16 cellular contexts compared by ENCODE assay signal in genomic region chr10:64283621-64284020, GRCh38.
DNase-seq lines count a peak whose midpoint lies in the region; ATAC-seq lines count a peak whose summit lies in the region.
"Had no signal": no experiment of that assay in that cellular context is flagged by ENCODE, and none has a peak within 500 bp of the region (broad histone marks: within the 10 kb centered on the region; RNA-seq: fewer than 3 reads in every experiment).

No MANE protein-coding gene starts in this region.

- H3K27me3 Mint-ChIP-seq in activated T-helper 1 cell treated with anti-CD3 and anti-CD28 coated beads, Interleukin-12 subunit alpha, Interleukin-12 subunit beta, Interleukin-2, Interleukin-4 antibody, amounts not matched to agents 30 ng/mL and 10 ng/mL and 1 ng/mL, durations not matched to agents 14 hours and 24 hours and 36 hours (ENCODE audit: insufficient read depth), result no peaks in the 10 kb centered on the region
- H3K27me3 Mint-ChIP-seq: CD4-positive, alpha-beta memory T cell; IgD-negative memory B cell had no signal

- ATAC-seq in GM18517 (IDR thresholded peaks at IDR 0.05; ENCODE audit: unreplicated experiment), result no peak
- ATAC-seq: GM23338 had no signal

- H3K27ac Mint-ChIP-seq in activated T-helper 1 cell treated with anti-CD3 and anti-CD28 coated beads, Interleukin-12 subunit alpha, Interleukin-12 subunit beta, Interleukin-2, Interleukin-4 antibody, amounts not matched to agents 30 ng/mL and 10 ng/mL and 1 ng/mL, durations not matched to agents 14 hours and 24 hours and 36 hours, result no peak overlapping the region
- H3K27ac Mint-ChIP-seq: CD4-positive, alpha-beta memory T cell; GM23338; IgD-negative memory B cell had no signal

- intact Hi-C loops in posterior vena cava (cut with DNase I), result no loop called here
- intact Hi-C loops in activated T-helper 1 cell treated with anti-CD3 and anti-CD28 coated beads, Interleukin-12 subunit alpha, Interleukin-12 subunit beta, Interleukin-2, Interleukin-4 antibody, amounts not matched to agents 30 ng/mL and 10 ng/mL and 1 ng/mL, durations not matched to agents 14 hours and 24 hours and 36 hours (cut with micrococcal nuclease), result no loop called here

- H3K9me3 Mint-ChIP-seq in activated T-helper 1 cell treated with anti-CD3 and anti-CD28 coated beads, Interleukin-12 subunit alpha, Interleukin-12 subunit beta, Interleukin-2, Interleukin-4 antibody, amounts not matched to agents 30 ng/mL and 10 ng/mL and 1 ng/mL, durations not matched to agents 14 hours and 24 hours and 36 hours, result no peaks in the 10 kb centered on the region
- H3K9me3 Mint-ChIP-seq: GM23338 had no signal

- no peaks in the 10 kb centered on the region for H3K36me3 Mint-ChIP-seq in activated T-helper 1 cell treated with anti-CD3 and anti-CD28 coated beads, Interleukin-12 subunit alpha, Interleukin-12 subunit beta, Interleukin-2, Interleukin-4 antibody, amounts not matched to agents 30 ng/mL and 10 ng/mL and 1 ng/mL, durations not matched to agents 14 hours and 24 hours and 36 hours (ENCODE audit: low read depth)
- H3K36me3 Mint-ChIP-seq: CD4-positive, alpha-beta memory T cell; IgD-negative memory B cell had no signal

- no peak overlapping the region for H3K4me3 Mint-ChIP-seq in activated T-helper 1 cell treated with anti-CD3 and anti-CD28 coated beads, Interleukin-12 subunit alpha, Interleukin-12 subunit beta, Interleukin-2, Interleukin-4 antibody, amounts not matched to agents 30 ng/mL and 10 ng/mL and 1 ng/mL, durations not matched to agents 14 hours and 24 hours and 36 hours
- H3K4me3 Mint-ChIP-seq: CD4-positive, alpha-beta memory T cell; GM23338; IgD-negative memory B cell had no signal

- DNase-seq in Ammon's horn (ENCODE audit: low spot score) (peak; percentile 52), foreskin melanocyte (peak; percentile 68), medulla oblongata (ENCODE audit: extremely low spot score) (peak; percentile 50), putamen (ENCODE audit: low spot score) (peak; percentile 66), posterior vena cava (ENCODE audit: low spot score) (no peak), NCI-H82 treated with DMSO at 0.1 percent for 48 hours (lab: John Stamatoyannopoulos, UW; ENCODE audit: unreplicated experiment) (no peak)
- no peak for DNase-seq in activated T-helper 1 cell treated with anti-CD3 and anti-CD28 coated beads, Interleukin-12 subunit alpha, Interleukin-12 subunit beta, Interleukin-2, Interleukin-4 antibody, amounts not matched to agents 30 ng/mL and 10 ng/mL and 1 ng/mL, durations not matched to agents 14 hours and 24 hours and 36 hours (ENCODE audit: low spot score)
- DNase-seq: ACHN; CD4-positive, alpha-beta memory T cell; DMS153; DMS79; GDM1; HCEC 1CT had no signal

- no peaks in the 10 kb centered on the region for H3K4me1 Mint-ChIP-seq in activated T-helper 1 cell treated with anti-CD3 and anti-CD28 coated beads, Interleukin-12 subunit alpha, Interleukin-12 subunit beta, Interleukin-2, Interleukin-4 antibody, amounts not matched to agents 30 ng/mL and 10 ng/mL and 1 ng/mL, durations not matched to agents 14 hours and 24 hours and 36 hours (ENCODE audit: low read depth)
- H3K4me1 Mint-ChIP-seq: CD4-positive, alpha-beta memory T cell; IgD-negative memory B cell had no signal

Comparison
In these comparisons a context has a peak if more than half of its experiments do, and no peak if none do; other contexts are left out.
1. DNase-seq: peak in Ammon's horn (single experiment), foreskin melanocyte (single experiment), medulla oblongata (single experiment) and putamen (single experiment); none in posterior vena cava (single experiment), NCI-H82 treated with DMSO at 0.1 percent for 48 hours (single experiment) and activated T-helper 1 cell treated with anti-CD3 and anti-CD28 coated beads, Interleukin-12 subunit alpha, Interleukin-12 subunit beta, Interleukin-2, Interleukin-4 antibody, amounts not matched to agents 30 ng/mL and 10 ng/mL and 1 ng/mL, durations not matched to agents 14 hours and 24 hours and 36 hours (single experiment).